In genomic region chr12:124393831-124394230, GRCh38 we compare ENCODE assay signal across 13 cellular contexts.
A peak's percentile ranks its signal among the peaks of the same experiment; 100 is the strongest.
DNase-seq lines count a peak whose midpoint lies in the region; ATAC-seq, FAIRE-seq and TF ChIP-seq lines count a peak whose summit lies in the region.
"Had no signal": no experiment of that assay in that cellular context is flagged by ENCODE, and none has a peak within 500 bp of the region (broad histone marks: within the 10 kb centered on the region; RNA-seq: fewer than 3 reads in every experiment).

No MANE protein-coding gene starts in this region.

- H3K27ac ChIP-seq in right atrium auricular region = peak overlapping the region; percentile 91 to 94
- no peak overlapping the region for H3K27ac ChIP-seq in H1 (ENCODE audit: low read depth, low read length)
- H3K27ac ChIP-seq in prostate gland = peak overlapping the region; percentile 93 to 95
- peak overlapping the region; percentile 89 for H3K27ac ChIP-seq in vagina

- no peak overlapping the region for H3K56ac ChIP-seq in H1 (replicated peaks; ENCODE audit: insufficient read length, low read depth, low read length)

- H3K23me2 ChIP-seq in H1 (ENCODE audit: low read depth, low read length) = peaks cover 7% of the 10 kb centered on the region; the same call in 1 of the 2 replicates

- no peak for ATAC-seq in Right ventricle myocardium superior (ENCODE audit: poor library complexity)
- ATAC-seq in HG03045 (IDR thresholded peaks at IDR 0.05; ENCODE audit: unreplicated experiment) = no peak
- no peak for ATAC-seq in GM18868 (IDR thresholded peaks at IDR 0.05; ENCODE audit: unreplicated experiment)
- ATAC-seq: activated CD4-positive, alpha-beta T cell treated with anti-CD3 and anti-CD28 coated beads for 36 hours had no signal

- no peak overlapping the region for H3K9ac ChIP-seq in H1 (replicated peaks in 1 of 4; ENCODE audit: extremely low read depth in 1 of 4, low read depth in 3 of 4, low read length in 3 of 4)

- peak overlapping the region; percentile 44 for H2BK5ac ChIP-seq in H1 (ENCODE audit: low read depth, low read length)

- H3K23ac ChIP-seq in H1 (ENCODE audit: insufficient read length) = no peak overlapping the region

- no peak overlapping the region for H2AK5ac ChIP-seq in H1 (ENCODE audit: low read depth, low read length)

- no peak overlapping the region for H3K18ac ChIP-seq in H1 (ENCODE audit: extremely low read depth, low read length)

- no peaks in the 10 kb centered on the region; a peak in 1 of 4 replicates for H3K79me2 ChIP-seq in H1 (ENCODE audit: control insufficient read depth in 1 of 2, insufficient read depth in 2 of 2, low read length in 2 of 2)

- no peak for DNase-seq in right atrium auricular region (ENCODE audit: low spot score)
- no peak for DNase-seq in Right ventricle myocardium superior
- DNase-seq in H1 (ENCODE audit: low read depth in 1 of 2, low spot score in 2 of 2) = no peak
- DNase-seq in prostate gland (ENCODE audit: low spot score) = no peak
- DNase-seq in vagina (ENCODE audit: extremely low spot score in 2 of 2) = no peak
- no peak for DNase-seq in GM19240 (ENCODE audit: insufficient read length, low spot score)
- DNase-seq: activated CD4-positive, alpha-beta T cell treated with anti-CD3 and anti-CD28 coated beads for 36 hours; DND-41; NCI-H1048; T-helper 1 cell had no signal

- peaks cover 19% of the 10 kb centered on the region for H3K36me3 ChIP-seq in right atrium auricular region
- peaks cover 5 to 15% (median 8%) of the 10 kb centered on the region in 4 experiments; a peak in 5 of 8 replicates for H3K36me3 ChIP-seq in H1 (ENCODE audit: control insufficient read depth in 2 of 4, insufficient read depth in 4 of 4, low read length in 3 of 4)
- no peaks in the 10 kb centered on the region for H3K36me3 ChIP-seq in prostate gland
- H3K36me3 ChIP-seq in vagina = peaks cover 0 to 14% of the 10 kb centered on the region in 2 donors

- H3K27me3 ChIP-seq in right atrium auricular region (no peaks in the 10 kb centered on the region), H1 (replicated peaks in 1 of 4; ENCODE audit: control insufficient read depth in 3 of 4, extremely low read depth in 1 of 4, insufficient read depth in 3 of 4, low read length in 3 of 4) (no peaks in the 10 kb centered on the region), prostate gland (replicated peaks; ENCODE audit: insufficient read depth) (no peaks in the 10 kb centered on the region), vagina (no peaks in the 10 kb centered on the region)

- no peak overlapping the region for H4K91ac ChIP-seq in H1 (replicated peaks; ENCODE audit: insufficient read length, low read length)

- no peak for TF ChIP-seq EP300 in H1 (IDR thresholded peaks at IDR 0.05; ENCODE audit: borderline replicate concordance in 1 of 2, low read depth in 2 of 2, low read length in 2 of 2)

- WGBS in H1 (ENCODE audit: extremely low coverage in 1 of 2, insufficient coverage in 1 of 2, insufficient read length in 1 of 2, insufficient replicate concordance in 2 of 2, low coverage in 1 of 2, low lambda C conversion rate in 2 of 2, missing lambda C conversion rate in 1 of 2), 2 experiments = 95% methylated on average over 15 of the region's 15 CpGs; no CpG with 5 or more reads in 1 of the 2 experiments
- WGBS in prostate gland = 87% methylated on average over 6 of the region's 15 CpGs

- FAIRE-seq in H1 (lab: Jason Lieb, UNC) = no peak
- FAIRE-seq: H54 had no signal

- TF ChIP-seq RAD21 in H1 (IDR thresholded peaks at IDR 0.05 in 1 of 2, conservative IDR thresholded peaks at IDR 0.05 in 1 of 2; ENCODE audit: low read depth in 2 of 2, low read length in 2 of 2) = no peak

- H3K9me3 ChIP-seq in right atrium auricular region = no peaks in the 10 kb centered on the region
- H3K9me3 ChIP-seq in H1 (ENCODE audit: insufficient read depth in 2 of 2, low read depth in 1 of 2, low read length in 1 of 2) = no peaks in the 10 kb centered on the region
- no peaks in the 10 kb centered on the region for H3K9me3 ChIP-seq in prostate gland
- no peaks in the 10 kb centered on the region for H3K9me3 ChIP-seq in vagina

- no peak overlapping the region for H3K14ac ChIP-seq in H1 (ENCODE audit: insufficient read length)

- no peak overlapping the region for H2BK15ac ChIP-seq in H1 (ENCODE audit: low read length)

- no peak overlapping the region for H4K8ac ChIP-seq in H1 (ENCODE audit: extremely low read depth, insufficient read depth, low read length)

- no peak overlapping the region for H2AFZ ChIP-seq in H1 (ENCODE audit: low read length)

- no peak overlapping the region for H2BK20ac ChIP-seq in H1 (ENCODE audit: low read length)

- H2BK12ac ChIP-seq in H1 (ENCODE audit: low read depth, low read length) = no peak overlapping the region

- H3K4ac ChIP-seq in H1 (replicated peaks; ENCODE audit: insufficient read length, low read depth, low read length) = no peak overlapping the region

- intact Hi-C loops in Right ventricle myocardium superior (cut with DNase I) (no loop called here), prostate gland (cut with DNase I) (no loop called here), vagina (cut with DNase I) (no loop called here)

- no peaks in the 10 kb centered on the region; the same call in 1 of the 2 replicates for H3K79me1 ChIP-seq in H1 (ENCODE audit: low read depth, low read length)

- TF ChIP-seq POLR2A in H1 (IDR thresholded peaks at IDR 0.05; ENCODE audit: control extremely low read depth in 1 of 2, low read depth in 2 of 2, low read length in 2 of 2) = no peak
- no peak for TF ChIP-seq POLR2A in prostate gland (IDR thresholded peaks at IDR 0.05)
- TF ChIP-seq POLR2A in vagina (IDR thresholded peaks at IDR 0.05) = no peak

- H4K5ac ChIP-seq in H1 (ENCODE audit: insufficient read length, low read depth, low read length) = no peak overlapping the region

- no peak for TF ChIP-seq CTCF in right atrium auricular region (IDR thresholded peaks at IDR 0.05)
- no peak for TF ChIP-seq CTCF in H1 (IDR thresholded peaks at IDR 0.05; ENCODE audit: control extremely low read depth in 1 of 3, insufficient read depth in 1 of 3, low read depth in 1 of 3, low read length in 3 of 3)
- no peak for TF ChIP-seq CTCF in prostate gland (IDR thresholded peaks at IDR 0.05)
- TF ChIP-seq CTCF in vagina (IDR thresholded peaks at IDR 0.05) = no peak

- POLR2A ChIA-PET in H1 (lab: Charles Lee; ENCODE audit: partially characterized antibody) = interaction anchor here (3.3 kb wide), 1 partner anchor 13 kb away, joined by 9 read pairs; no protein-coding TSS in a partner anchor

- no peak overlapping the region for H2BK120ac ChIP-seq in H1 (replicated peaks; ENCODE audit: low read depth, low read length)

- H3K4me3 ChIP-seq in right atrium auricular region = no peak overlapping the region
- no peak overlapping the region for H3K4me3 ChIP-seq in H1 (ENCODE audit: extremely low read depth in 1 of 4, insufficient read depth in 2 of 4, low read depth in 3 of 4, low read length in 4 of 4)
- H3K4me3 ChIP-seq in prostate gland = no peak overlapping the region
- H3K4me3 ChIP-seq in vagina = no peak overlapping the region

- H3K4me1 ChIP-seq in right atrium auricular region (peaks cover 5 to 99% of the 10 kb centered on the region in 2 donors), H1 (replicated peaks in 1 of 4; ENCODE audit: control insufficient read depth in 3 of 4, insufficient read depth in 4 of 4, low read length in 3 of 4) (peaks cover 0 to 20% (median 13%) of the 10 kb centered on the region in 4 experiments; a peak in 6 of 7 replicates), prostate gland (replicated peaks) (peaks cover 39% of the 10 kb centered on the region), vagina (peaks cover 100% of the 10 kb centered on the region)

- peaks cover 11 to 13% of the 10 kb centered on the region in 2 experiments for H4K20me1 ChIP-seq in H1 (replicated peaks in 1 of 2; ENCODE audit: control insufficient read depth in 1 of 2, insufficient read depth in 2 of 2, low read length in 2 of 2)

- CTCF ChIA-PET in H1 (lab: Charles Lee; ENCODE audit: partially characterized antibody) = interaction anchor here (0.6 to 2.4 kb wide), 9 partner anchors 9 to 1611 kb away, joined by 3 to 12 read pairs (median 4); no protein-coding TSS in a partner anchor

- no peak overlapping the region for H3K4me2 ChIP-seq in H1 (ENCODE audit: insufficient read depth in 1 of 2, low read depth in 2 of 2, low read length in 2 of 2)

TF ChIP-seq in H1, 55 proteins besides CTCF, POLR2A, EP300 and RAD21:
- no peak for TF ChIP-seq FOSL1 (IDR thresholded peaks at IDR 0.05; ENCODE audit: insufficient read depth, low read depth, low read length)
- no peak for TF ChIP-seq SP2 (IDR thresholded peaks at IDR 0.05; ENCODE audit: low read length)
- TF ChIP-seq GTF2F1 (IDR thresholded peaks at IDR 0.05; ENCODE audit: borderline replicate concordance, low read depth, low read length) = no peak
- no peak for TF ChIP-seq EGR1 (IDR thresholded peaks at IDR 0.05; ENCODE audit: borderline replicate concordance, low read depth, low read length)
- no peak for TF ChIP-seq SIX5 (IDR thresholded peaks at IDR 0.05; ENCODE audit: low read depth, low read length)
- TF ChIP-seq CEBPB (IDR thresholded peaks at IDR 0.05; ENCODE audit: low read depth, low read length) = no peak
- TF ChIP-seq SP4 (IDR thresholded peaks at IDR 0.05; ENCODE audit: low read length) = no peak
- TF ChIP-seq SRF (IDR thresholded peaks at IDR 0.05; ENCODE audit: low read depth, low read length) = no peak
- no peak for TF ChIP-seq CBX8 (IDR thresholded peaks at IDR 0.05; ENCODE audit: borderline replicate concordance, low read depth, low read length)
- TF ChIP-seq CBX5 (IDR thresholded peaks at IDR 0.05; ENCODE audit: low read depth, low read length) = no peak
- no peak for TF ChIP-seq KDM5A (IDR thresholded peaks at IDR 0.05; ENCODE audit: low read length)
- no peak for TF ChIP-seq CHD1 (IDR thresholded peaks at IDR 0.05; ENCODE audit: low read depth, low read length)
- TF ChIP-seq NRF1 (IDR thresholded peaks at IDR 0.05; ENCODE audit: low read depth, low read length) = no peak
- TF ChIP-seq TCF12 (IDR thresholded peaks at IDR 0.05; ENCODE audit: low read depth, low read length) = no peak
- no peak for TF ChIP-seq KDM4A (IDR thresholded peaks at IDR 0.05; ENCODE audit: low read depth, low read length, severe bottlenecking)
- no peak for TF ChIP-seq BCL11A (IDR thresholded peaks at IDR 0.05; ENCODE audit: low read depth in 2 of 2, low read length in 2 of 2)
- no peak for TF ChIP-seq CREB1 (IDR thresholded peaks at IDR 0.05)
- TF ChIP-seq, protein P1, sequence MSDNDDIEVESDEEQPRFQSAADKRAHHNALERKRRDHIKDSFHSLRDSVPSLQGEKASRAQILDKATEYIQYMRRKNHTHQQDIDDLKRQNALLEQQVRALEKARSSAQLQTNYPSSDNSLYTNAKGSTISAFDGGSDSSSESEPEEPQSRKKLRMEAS (IDR thresholded peaks at IDR 0.05) = no peak
- no peak for TF ChIP-seq SUZ12 (IDR thresholded peaks at IDR 0.05; ENCODE audit: low read length)
